In genomic region chr1:55696891-55697290, GRCh38 we compare ENCODE assay signal across 24 cellular contexts.
A peak's percentile ranks its signal among the peaks of the same experiment; 100 is the strongest.
DNase-seq lines count a peak whose midpoint lies in the region; ATAC-seq, FAIRE-seq and TF ChIP-seq lines count a peak whose summit lies in the region.
"Had no signal": no experiment of that assay in that cellular context is flagged by ENCODE, and none has a peak within 500 bp of the region (broad histone marks: within the 10 kb centered on the region; RNA-seq: fewer than 3 reads in every experiment).

No MANE protein-coding gene starts in this region.

- H3K9me3 ChIP-seq in SK-N-SH = no peaks in the 10 kb centered on the region
- no peaks in the 10 kb centered on the region for H3K9me3 ChIP-seq in tibial artery
- H3K9me3 ChIP-seq: adrenal gland, BLaER1, upper lobe of right lung had no signal

- peaks cover 20 to 44% of the 10 kb centered on the region in 2 experiments; a peak in 3 of 4 replicates for H3K4me1 ChIP-seq in SK-N-SH (ENCODE audit: control insufficient read depth in 1 of 2, insufficient read depth in 2 of 2, low read depth in 1 of 2, low read length in 1 of 2)
- peaks cover 0 to 31% (median 12%) of the 10 kb centered on the region in 4 donors for H3K4me1 ChIP-seq in tibial artery
- H3K4me1 ChIP-seq: adrenal gland, BLaER1 had no signal

- ATAC-seq in SK-N-SH treated with all-trans-retinoic acid at 6 μM for 48 hours (no peak), GM21381 (IDR thresholded peaks at IDR 0.05; ENCODE audit: unreplicated experiment) (no peak)
- ATAC-seq: HepG2; natural killer cell; stimulated activated naive CD8-positive, alpha-beta T cell treated with anti-CD3 and anti-CD28 coated beads, Interleukin-15, Interleukin-2, amounts not matched to agents 100 U/mL and 50 U/mL, for 24 hours; upper lobe of right lung had no signal

- H3K4me3 ChIP-seq in SK-N-SH (ENCODE audit: low read depth in 2 of 2, low read length in 1 of 2) (no peak overlapping the region), brain microvascular endothelial cell (ENCODE audit: low read depth, low read length) (no peak overlapping the region), tibial artery (no peak overlapping the region)
- H3K4me3 ChIP-seq: adrenal gland, BLaER1, upper lobe of right lung had no signal

- FAIRE-seq in RCC 7860 (lab: Jason Lieb, UNC) = no peak
- FAIRE-seq: HepG2 had no signal

- H3K36me3 Mint-ChIP-seq in osteocyte (ENCODE audit: unreplicated experiment) = peaks cover 2% of the 10 kb centered on the region
- H3K36me3 Mint-ChIP-seq: natural killer cell had no signal

- POLR2A ChIA-PET in SK-N-SH (lab: Yijun Ruan, JAX) = no interaction called here

- H3K27me3 Mint-ChIP-seq in osteocyte (ENCODE audit: unreplicated experiment) = no peaks in the 10 kb centered on the region

- H3F3A ChIP-seq in SK-N-SH (replicated peaks; ENCODE audit: insufficient read depth) = peaks cover 16% of the 10 kb centered on the region

- H4K20me1 ChIP-seq in SK-N-SH (ENCODE audit: insufficient read depth) = no peaks in the 10 kb centered on the region
- H4K20me1 ChIP-seq: BLaER1 had no signal

- no peak overlapping the region for H3K4me3 Mint-ChIP-seq in osteocyte (ENCODE audit: unreplicated experiment)
- H3K4me3 Mint-ChIP-seq: natural killer cell had no signal

- WGBS in SK-N-SH (ENCODE audit: low lambda C conversion rate) = 94% methylated on average over 2 of the region's 2 CpGs

- no peak for TF ChIP-seq EP300 in SK-N-SH (IDR thresholded peaks at IDR 0.05; ENCODE audit: borderline replicate concordance in 1 of 2, low read depth in 1 of 2, low read length in 1 of 2)

- TF ChIP-seq CTCF in SK-N-SH (IDR thresholded peaks at IDR 0.05) (no peak), brain microvascular endothelial cell (IDR thresholded peaks at IDR 0.05; ENCODE audit: low read depth, low read length, missing control alignments) (no peak), osteocyte (IDR thresholded peaks at IDR 0.05) (no peak), tibial artery (IDR thresholded peaks at IDR 0.05) (no peak)

- H3K36me3 ChIP-seq in SK-N-SH (replicated peaks in 1 of 2; ENCODE audit: control insufficient read depth in 1 of 2, insufficient read depth in 2 of 2, low read length in 1 of 2) = no peaks in the 10 kb centered on the region
- H3K36me3 ChIP-seq in brain microvascular endothelial cell (replicated peaks) = no peaks in the 10 kb centered on the region
- no peaks in the 10 kb centered on the region for H3K36me3 ChIP-seq in tibial artery
- H3K36me3 ChIP-seq: adrenal gland, BLaER1, upper lobe of right lung had no signal

- H3K27ac Mint-ChIP-seq in osteocyte (ENCODE audit: unreplicated experiment) = peak overlapping the region; percentile 92
- H3K27ac Mint-ChIP-seq: natural killer cell had no signal

- H3K9me3 Mint-ChIP-seq in osteocyte (ENCODE audit: unreplicated experiment) = peaks cover 4% of the 10 kb centered on the region
- H3K9me3 Mint-ChIP-seq: natural killer cell had no signal

- no peaks in the 10 kb centered on the region for H3K9me2 ChIP-seq in SK-N-SH

- no peak overlapping the region for H2AFZ ChIP-seq in SK-N-SH (ENCODE audit: low read depth)
- H2AFZ ChIP-seq: parathyroid adenoma had no signal

- no peaks in the 10 kb centered on the region for H3K79me2 ChIP-seq in SK-N-SH (ENCODE audit: insufficient read depth)
- H3K79me2 ChIP-seq: parathyroid adenoma had no signal

- H3K9ac ChIP-seq in SK-N-SH = no peak overlapping the region
- H3K9ac ChIP-seq: BLaER1, parathyroid adenoma had no signal

- CTCF ChIA-PET in SK-N-SH (lab: Yijun Ruan, JAX) = no interaction called here

- no peak for TF ChIP-seq RAD21 in SK-N-SH (IDR thresholded peaks at IDR 0.05; ENCODE audit: low read length)

- H3K27ac ChIP-seq in SK-N-SH (ENCODE audit: low read depth in 2 of 2, low read length in 1 of 2) (peak overlapping the region; percentile 72 to 100), brain microvascular endothelial cell (peak overlapping the region; percentile 55), tibial artery (peak overlapping the region; percentile 10 to 50)
- H3K27ac ChIP-seq: adrenal gland, BLaER1, epithelial cell of prostate, parathyroid adenoma, upper lobe of right lung had no signal

- intact Hi-C loops in tibial artery (cut with DNase I; ENCODE audit: low total_unique reads) = no loop called here

- in situ Hi-C loops in brain microvascular endothelial cell (cut with HindIII; ENCODE audit: low pct_ligation_motif_present, low sequenced_read_pairs) = no loop called here

- peaks cover 76% of the 10 kb centered on the region for H3K4me1 Mint-ChIP-seq in osteocyte (ENCODE audit: unreplicated experiment)
- H3K4me1 Mint-ChIP-seq: natural killer cell had no signal

- DNase-seq in SK-N-SH (no peak), brain microvascular endothelial cell (no peak), osteocyte (ENCODE audit: extremely low spot score, unreplicated experiment) (no peak), tibial artery (no peak), RCC 7860 (ENCODE audit: low spot score) (no peak), NCI-H1694 (lab: John Stamatoyannopoulos, UW) (no peak)
- DNase-seq: 8988T; activated CD4-positive, alpha-beta T cell treated with anti-CD3 and anti-CD28 coated beads, Interleukin-2, amount 50 U/mL, for 1 hour; activated effector memory CD4-positive, alpha-beta T cell treated with Interleukin-2 at 50 U/mL for 16 hours; adrenal gland; caudate nucleus; mesendoderm; natural killer cell; NCI-H2171; SHP77 treated with DMSO at 0.1 percent for 48 hours; stimulated activated naive CD8-positive, alpha-beta T cell treated with anti-CD3 and anti-CD28 coated beads, Interleukin-15, Interleukin-2, amounts not matched to agents 100 U/mL and 50 U/mL, for 24 hours; T-helper 1 cell; upper lobe of right lung had no signal

- no peak overlapping the region for H3K4me2 ChIP-seq in SK-N-SH
- H3K4me2 ChIP-seq: BLaER1 had no signal

- H3K27me3 ChIP-seq in SK-N-SH (ENCODE audit: insufficient read depth) (no peaks in the 10 kb centered on the region), brain microvascular endothelial cell (replicated peaks) (no peaks in the 10 kb centered on the region), tibial artery (no peaks in the 10 kb centered on the region)
- H3K27me3 ChIP-seq: adrenal gland, BLaER1, upper lobe of right lung had no signal

TF ChIP-seq in SK-N-SH, 30 proteins besides CTCF, POLR2A, EP300 and RAD21:
- TF ChIP-seq NRF1 (IDR thresholded peaks at IDR 0.05; ENCODE audit: low read depth, low read length) (no peak), GATA2 (CRISPR knock-in tag; IDR thresholded peaks at IDR 0.05) (no peak), RXRA (IDR thresholded peaks at IDR 0.05; ENCODE audit: borderline replicate concordance, low read depth) (no peak), ZBTB33 (IDR thresholded peaks at IDR 0.05; ENCODE audit: borderline replicate concordance, low read depth) (no peak), POLR2AphosphoS5 (IDR thresholded peaks at IDR 0.05; ENCODE audit: low read depth, low read length) (no peak), JUND (IDR thresholded peaks at IDR 0.05) (no peak)

TF ChIP-seq in SK-N-SH treated with all-trans-retinoic acid at 6 μM for 48 hours, 23 proteins besides CTCF, POLR2A, EP300 and RAD21 (continues in another document):
- TF ChIP-seq OSR1 (CRISPR knock-in tag; IDR thresholded peaks at IDR 0.05) (no peak), ZC3H10 (CRISPR knock-in tag; IDR thresholded peaks at IDR 0.05) (no peak), ISL1 (CRISPR knock-in tag; IDR thresholded peaks at IDR 0.05) (no peak), CREB5 (CRISPR knock-in tag; IDR thresholded peaks at IDR 0.05; ENCODE audit: low read depth) (no peak), BACH2 (CRISPR knock-in tag; IDR thresholded peaks at IDR 0.05; ENCODE audit: borderline replicate concordance) (no peak), POU6F1 (CRISPR knock-in tag; IDR thresholded peaks at IDR 0.05; ENCODE audit: borderline replicate concordance, low read depth) (no peak), ZFP3 (CRISPR knock-in tag; IDR thresholded peaks at IDR 0.05) (no peak), ZNF565 (CRISPR knock-in tag; conservative IDR thresholded peaks at IDR 0.05; ENCODE audit: low read depth) (no peak), RARB (CRISPR knock-in tag; IDR thresholded peaks at IDR 0.05) (no peak), ZFP30 (CRISPR knock-in tag; IDR thresholded peaks at IDR 0.05) (no peak), ARNTL (CRISPR knock-in tag; IDR thresholded peaks at IDR 0.05; ENCODE audit: borderline replicate concordance, low read depth) (no peak), ESRRG (CRISPR knock-in tag; IDR thresholded peaks at IDR 0.05) (no peak), SNAI2 (CRISPR knock-in tag; IDR thresholded peaks at IDR 0.05) (no peak), CSDC2 (CRISPR knock-in tag; IDR thresholded peaks at IDR 0.05) (no peak)

Comparison
In these comparisons a context has a peak if more than half of its experiments do, and no peak if none do; other contexts are left out.
1. H3K27ac ChIP-seq: peak in every context shown above with its lines; median percentile 86 in SK-N-SH; 55 in brain microvascular endothelial cell; 30 in tibial artery.